20 cellular contexts compared by ENCODE assay signal in genomic region chr4:56570041-56570440, GRCh38.
"Had no signal": no experiment of that assay in that cellular context is flagged by ENCODE, and none has a peak within 500 bp of the region (broad histone marks: within the 10 kb centered on the region; RNA-seq: fewer than 3 reads in every experiment).

No MANE protein-coding gene starts in this region.

- H3K9ac ChIP-seq: neural progenitor cell had no signal

- H3K36me3 ChIP-seq: neural progenitor cell, tibial nerve, uterus had no signal

- H3K4me3 ChIP-seq: lung, neural progenitor cell, tibial nerve, uterus had no signal

- H3K4me1 ChIP-seq: neural progenitor cell, tibial nerve, uterus had no signal

- H3K27me3 ChIP-seq: neural progenitor cell, tibial nerve, uterus had no signal

- H2AFZ ChIP-seq: neural progenitor cell had no signal

- DNase-seq: activated CD4-positive, alpha-beta memory T cell treated with anti-CD3 and anti-CD28 coated beads for 36 hours; activated CD4-positive, alpha-beta T cell treated with anti-CD3 and anti-CD28 coated beads for 48 hours; activated effector memory CD4-positive, alpha-beta T cell treated with Interleukin-2 at 50 U/mL for 16 hours; activated naive CD4-positive, alpha-beta T cell treated with anti-CD3 and anti-CD28 coated beads, Interleukin-2, amount 50 U/mL, for 16 hours; activated naive CD8-positive, alpha-beta T cell treated with anti-CD3 and anti-CD28 coated beads, Interleukin-2, amount 50 U/mL, for 24 hours; activated T-cell treated with anti-CD3 and anti-CD28 coated beads, Interleukin-2, amount 50 U/mL, for 72 hours; anterior cingulate cortex; cerebellar nuclear complex; foreskin fibroblast; kidney; naive thymus-derived CD8-positive, alpha-beta T cell; stimulated activated CD4-positive, alpha-beta T cell treated with anti-CD3 and anti-CD28 coated beads, Interleukin-1b, Interleukin-23, amount 100 ng/mL, for 48 hours; stimulated activated naive CD8-positive, alpha-beta T cell treated with anti-CD3 and anti-CD28 coated beads, Interleukin-15, amount 100 ng/mL, for 72 hours; T-helper 17 cell; uterus had no signal

- H3K9me3 ChIP-seq: tibial nerve, uterus had no signal

- ATAC-seq: activated naive CD8-positive, alpha-beta T cell treated with anti-CD3 and anti-CD28 coated beads, Interleukin-2, amount 50 U/mL, for 24 hours; activated T-cell treated with anti-CD3 and anti-CD28 coated beads, Interleukin-2, amount 50 U/mL, for 72 hours; left lobe of liver; naive thymus-derived CD8-positive, alpha-beta T cell; stimulated activated naive CD8-positive, alpha-beta T cell treated with anti-CD3 and anti-CD28 coated beads, Interleukin-15, amount 100 ng/mL, for 72 hours; T-helper 17 cell had no signal

- H3K27ac ChIP-seq: epithelial cell of prostate, neural progenitor cell, tibial nerve, uterus had no signal

- H3K4me2 ChIP-seq: neural progenitor cell had no signal
